Comparison of ENCODE assay signal across 15 cellular contexts in the genomic region with DNA sequence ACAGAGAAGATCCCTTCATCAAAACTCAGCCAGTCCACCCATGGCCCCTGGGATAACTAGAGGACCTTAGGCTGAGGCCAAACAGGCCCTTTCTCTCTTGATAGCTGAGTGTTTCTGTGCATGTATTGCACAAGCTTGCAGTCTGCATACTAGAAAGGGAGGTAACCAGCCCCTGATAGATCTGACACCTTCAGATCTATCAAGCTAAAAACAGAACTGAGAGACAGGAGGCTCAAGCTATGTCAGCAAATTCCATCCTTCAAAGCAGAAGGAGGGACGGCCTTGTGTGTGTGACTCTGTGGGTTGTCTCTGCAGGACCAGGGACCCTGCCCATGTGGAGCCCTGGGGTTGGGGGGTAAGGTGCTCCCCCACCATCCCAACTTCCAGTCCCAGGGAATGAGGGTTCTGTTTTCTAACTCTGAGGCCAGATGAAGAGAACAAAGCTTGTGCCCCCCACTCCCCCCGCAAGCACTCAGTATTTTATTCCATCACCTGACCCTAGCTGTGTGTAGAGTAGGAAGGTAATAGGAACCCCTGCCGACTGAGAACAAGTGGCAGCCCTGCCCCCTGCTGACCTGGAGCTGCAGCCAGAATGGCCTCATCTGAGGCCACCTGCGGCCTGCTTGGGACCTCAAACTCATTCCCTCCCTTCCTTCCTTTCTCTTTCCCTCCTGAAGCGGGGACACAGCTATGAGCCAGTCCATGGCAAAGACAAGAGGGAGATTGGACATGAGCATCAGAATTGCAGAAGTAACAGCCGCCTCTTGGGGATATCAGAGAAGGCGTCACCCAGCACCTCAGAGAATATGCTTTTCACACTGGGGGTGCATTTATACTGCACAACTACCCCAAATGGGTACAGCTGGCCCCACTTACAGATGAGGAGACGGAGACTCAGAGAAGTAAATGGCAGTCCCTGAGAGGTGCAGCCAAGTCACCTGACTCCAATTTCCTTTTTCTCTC.
DNase-seq lines count a peak whose midpoint lies in the region; ATAC-seq and TF ChIP-seq lines count a peak whose summit lies in the region.
"Had no signal": no experiment of that assay in that cellular context is flagged by ENCODE, and none has a peak within 500 bp of the region (broad histone marks: within the 10 kb centered on the region; RNA-seq: fewer than 3 reads in every experiment).

No MANE protein-coding gene starts in this region.

- peak; percentile 42 for ATAC-seq in HG02870 (IDR thresholded peaks at IDR 0.05; ENCODE audit: unreplicated experiment)
- ATAC-seq in GM21515 (IDR thresholded peaks at IDR 0.05; ENCODE audit: unreplicated experiment) = no peak
- ATAC-seq in stimulated activated effector memory CD8-positive, alpha-beta T cell treated with anti-CD3 and anti-CD28 coated beads, Interleukin-12 subunit alpha, Interleukin-12 subunit beta, amount 100 ng/mL, for 72 hours = no peak
- ATAC-seq: CD8-positive, alpha-beta T cell; left lung had no signal

- peaks cover 3 to 29% (median 9%) of the 10 kb centered on the region in 4 donors for H3K4me1 ChIP-seq in Peyer's patch
- H3K4me1 ChIP-seq: adrenal gland, left lung had no signal

- H3K36me3 Mint-ChIP-seq in nephron progenitor cell (ENCODE audit: low read depth) = no peaks in the 10 kb centered on the region
- no peaks in the 10 kb centered on the region for H3K36me3 Mint-ChIP-seq in stimulated activated effector memory CD8-positive, alpha-beta T cell treated with anti-CD3 and anti-CD28 coated beads, Interleukin-12 subunit alpha, Interleukin-12 subunit beta, amount 100 ng/mL, for 72 hours
- H3K36me3 Mint-ChIP-seq: CD8-positive, alpha-beta T cell had no signal

- H3K27ac Mint-ChIP-seq in nephron progenitor cell = peak overlapping the region; percentile 38
- H3K27ac Mint-ChIP-seq in stimulated activated effector memory CD8-positive, alpha-beta T cell treated with anti-CD3 and anti-CD28 coated beads, Interleukin-12 subunit alpha, Interleukin-12 subunit beta, amount 100 ng/mL, for 72 hours = no peak overlapping the region
- H3K27ac Mint-ChIP-seq: CD8-positive, alpha-beta T cell had no signal

- H3K9me3 ChIP-seq in Peyer's patch = no peaks in the 10 kb centered on the region
- H3K9me3 ChIP-seq: adrenal gland, left lung, neutrophil had no signal

- peaks cover 0 to 19% (median 0%) of the 10 kb centered on the region in 3 donors for H3K36me3 ChIP-seq in Peyer's patch
- H3K36me3 ChIP-seq: adrenal gland, left lung, neutrophil had no signal

- peaks cover 56% of the 10 kb centered on the region for H3K4me1 Mint-ChIP-seq in nephron progenitor cell
- H3K4me1 Mint-ChIP-seq in stimulated activated effector memory CD8-positive, alpha-beta T cell treated with anti-CD3 and anti-CD28 coated beads, Interleukin-12 subunit alpha, Interleukin-12 subunit beta, amount 100 ng/mL, for 72 hours = peaks cover 4% of the 10 kb centered on the region

- no peaks in the 10 kb centered on the region for H3K27me3 ChIP-seq in Peyer's patch
- H3K27me3 ChIP-seq: adrenal gland, left lung, neutrophil had no signal

- no peak for TF ChIP-seq POLR2A in Peyer's patch (IDR thresholded peaks at IDR 0.05)

- H3K4me3 Mint-ChIP-seq in nephron progenitor cell = no peak overlapping the region
- H3K4me3 Mint-ChIP-seq in stimulated activated effector memory CD8-positive, alpha-beta T cell treated with anti-CD3 and anti-CD28 coated beads, Interleukin-12 subunit alpha, Interleukin-12 subunit beta, amount 100 ng/mL, for 72 hours = no peak overlapping the region
- H3K4me3 Mint-ChIP-seq: CD8-positive, alpha-beta T cell had no signal

- H3K4me3 ChIP-seq in GM12865 (ENCODE audit: low read depth, low read length) (no peak overlapping the region), Peyer's patch (peak overlapping the region in 2 of 4 donors; percentile 53 to 58)
- H3K4me3 ChIP-seq: adrenal gland, left lung had no signal

- no peaks in the 10 kb centered on the region for H3K27me3 Mint-ChIP-seq in nephron progenitor cell (ENCODE audit: low read depth, poor library complexity)

- H3K27ac ChIP-seq in Peyer's patch = peak overlapping the region in 3 of 4 donors; percentile 2 to 99 (median 96)
- H3K27ac ChIP-seq: adrenal gland, left lung, neutrophil had no signal

- DNase-seq in GM12865 (ENCODE audit: low read depth) = peak; percentile 53
- DNase-seq in Peyer's patch = peak in 1 of 3 donors; percentile 59
- DNase-seq in nephron progenitor cell = no peak
- no peak for DNase-seq in middle frontal gyrus (ENCODE audit: extremely low spot score, low spot score)
- DNase-seq in stimulated activated effector memory CD8-positive, alpha-beta T cell treated with anti-CD3 and anti-CD28 coated beads, Interleukin-12 subunit alpha, Interleukin-12 subunit beta, amount 100 ng/mL, for 72 hours (ENCODE audit: low spot score in 2 of 2) = no peak
- no peak for DNase-seq in ureter (ENCODE audit: low spot score)
- DNase-seq: adrenal gland; CD8-positive, alpha-beta T cell; dermis blood vessel endothelial cell; NCI-H1694; stimulated activated CD4-positive, alpha-beta T cell treated with anti-CD3 and anti-CD28 coated beads, Interleukin-15, amount 100 ng/mL, for 24 hours had no signal

- no peak for TF ChIP-seq CTCF in GM12865 (IDR thresholded peaks at IDR 0.05; ENCODE audit: insufficient read depth, low read depth, low read length, missing control alignments)
- TF ChIP-seq CTCF in Peyer's patch (IDR thresholded peaks at IDR 0.05) = peak in 2 of 6 experiments; percentile 9 to 17
- no peak for TF ChIP-seq CTCF in nephron progenitor cell (IDR thresholded peaks at IDR 0.05)

- H3K9me3 Mint-ChIP-seq in nephron progenitor cell = no peaks in the 10 kb centered on the region
- no peaks in the 10 kb centered on the region for H3K9me3 Mint-ChIP-seq in stimulated activated effector memory CD8-positive, alpha-beta T cell treated with anti-CD3 and anti-CD28 coated beads, Interleukin-12 subunit alpha, Interleukin-12 subunit beta, amount 100 ng/mL, for 72 hours
- H3K9me3 Mint-ChIP-seq: CD8-positive, alpha-beta T cell had no signal
